ENCODE assay signal across 21 cellular contexts in genomic region chr7:34036972-34037792, GRCh38.
DNase-seq lines count a peak whose midpoint lies in the region; ATAC-seq, FAIRE-seq and TF ChIP-seq lines count a peak whose summit lies in the region.
"Had no signal": no experiment of that assay in that cellular context is flagged by ENCODE, and none has a peak within 500 bp of the region (broad histone marks: within the 10 kb centered on the region; RNA-seq: fewer than 3 reads in every experiment).

No MANE protein-coding gene starts in this region.

- no peak overlapping the region for H2AK5ac ChIP-seq in H9 (ENCODE audit: insufficient read length, low read length)

- no peak overlapping the region for H2BK15ac ChIP-seq in H9 (ENCODE audit: low read depth, low read length)

- H3K27ac ChIP-seq in cardiac muscle cell (peak overlapping the region; percentile 88), SK-N-MC (peak overlapping the region; percentile 79; the same call in 1 of the 2 replicates), ovary (no peak overlapping the region), H9 (ENCODE audit: insufficient read length, low read depth, low read length) (no peak overlapping the region)
- H3K27ac ChIP-seq: HL-60, KMS-11 had no signal

- 81 to 87% (median 85%) methylated on average over 10 of the region's 10 CpGs for WGBS in ovary, 3 donors
- WGBS in H9 (ENCODE audit: extremely low coverage, insufficient read length, low lambda C conversion rate) = no CpG with 5 or more reads among the region's 10 CpGs

- no peaks in the 10 kb centered on the region for H3K79me1 ChIP-seq in H9 (ENCODE audit: insufficient read depth, low read depth, low read length, poor library complexity, severe bottlenecking)

- H3K4me1 ChIP-seq in cardiac muscle cell (ENCODE audit: low read depth) = peaks cover 46% of the 10 kb centered on the region
- H3K4me1 ChIP-seq in mucosa of stomach (ENCODE audit: control insufficient read depth, insufficient read depth, low read length) = peaks cover 33% of the 10 kb centered on the region
- no peaks in the 10 kb centered on the region for H3K4me1 ChIP-seq in ovary (ENCODE audit: insufficient read depth)
- no peaks in the 10 kb centered on the region; the same call in 1 of the 2 replicates for H3K4me1 ChIP-seq in H9 (ENCODE audit: insufficient read depth, low read length)

- H2AFZ ChIP-seq in H9 (ENCODE audit: low read length) = no peak overlapping the region

- TF ChIP-seq CTCF in cardiac muscle cell (IDR thresholded peaks at IDR 0.05; ENCODE audit: low read depth, low read length) (no peak), ovary (IDR thresholded peaks at IDR 0.05) (no peak), H9 (conservative IDR thresholded peaks at IDR 0.05) (no peak)

- no peak overlapping the region for H3K9ac ChIP-seq in SK-N-MC (ENCODE audit: insufficient read length)
- H3K9ac ChIP-seq in mucosa of stomach (ENCODE audit: low read length) = peak overlapping the region; percentile 24
- no peak overlapping the region for H3K9ac ChIP-seq in H9 (ENCODE audit: extremely low read depth, insufficient read length, low read length)
- H3K9ac ChIP-seq: KMS-11 had no signal

- H3K4me1 Mint-ChIP-seq in H9 = peaks cover 13% of the 10 kb centered on the region in 2 experiments
- H3K4me1 Mint-ChIP-seq: CD4-positive, CD25-positive, alpha-beta regulatory T cell had no signal

- H4K91ac ChIP-seq in H9 (ENCODE audit: insufficient read length, low read depth, low read length) = no peak overlapping the region

- H3K23me2 ChIP-seq in H9 (ENCODE audit: insufficient read length, low read depth, low read length, poor library complexity, severe bottlenecking) = no peaks in the 10 kb centered on the region

- H3K23ac ChIP-seq in H9 (ENCODE audit: insufficient read length, low read depth, low read length) = no peak overlapping the region

- no peaks in the 10 kb centered on the region for H3K9me3 Mint-ChIP-seq in H9

- H3K18ac ChIP-seq in H9 (ENCODE audit: insufficient read length, low read depth, low read length) = no peak overlapping the region

- no peak for TF ChIP-seq POLR2A in ovary (IDR thresholded peaks at IDR 0.05)

- no peak overlapping the region for H2BK12ac ChIP-seq in H9 (ENCODE audit: insufficient read length, low read depth, low read length)

- H3K9me3 ChIP-seq in cardiac muscle cell (ENCODE audit: low read depth) (no peaks in the 10 kb centered on the region), SK-N-MC (ENCODE audit: low read depth, low read length) (no peaks in the 10 kb centered on the region), mucosa of stomach (ENCODE audit: control insufficient read depth, low read length) (no peaks in the 10 kb centered on the region), ovary (no peaks in the 10 kb centered on the region), H9 (ENCODE audit: control insufficient read depth, low read depth, low read length) (no peaks in the 10 kb centered on the region)
- H3K9me3 ChIP-seq: Peyer's patch had no signal

- no peak overlapping the region for H3K4me3 Mint-ChIP-seq in H9
- H3K4me3 Mint-ChIP-seq: CD4-positive, CD25-positive, alpha-beta regulatory T cell had no signal

- no peaks in the 10 kb centered on the region for H3K27me3 ChIP-seq in cardiac muscle cell
- no peaks in the 10 kb centered on the region for H3K27me3 ChIP-seq in mucosa of stomach (ENCODE audit: control insufficient read depth, insufficient read depth, low read length)
- no peaks in the 10 kb centered on the region for H3K27me3 ChIP-seq in ovary
- no peaks in the 10 kb centered on the region for H3K27me3 ChIP-seq in H9 (ENCODE audit: insufficient read depth, low read length)
- H3K27me3 ChIP-seq: Peyer's patch had no signal

- no peak for FAIRE-seq in urothelium cell line (lab: Jason Lieb, UNC)
- FAIRE-seq: GM12892 had no signal

- DNase-seq in cardiac muscle cell (ENCODE audit: low read depth in 1 of 2, low spot score in 1 of 2) (no peak), Right ventricle myocardium inferior (ENCODE audit: missing footprints) (no peak), SK-N-MC (ENCODE audit: low read depth, low spot score) (no peak), ovary (no peak), H9 (no peak), urothelium cell line (ENCODE audit: low spot score) (no peak)
- DNase-seq: AML-193; CD4-positive, CD25-positive, alpha-beta regulatory T cell; DND-41; GDM1; MM.1S; NCI-H187 treated with DMSO at 0.1 percent for 48 hours; NCI-H2171; NCI-H510A; NCI-H82; SHP77 had no signal

- H2BK120ac ChIP-seq in H9 (ENCODE audit: low read depth, low read length, poor library complexity, severe bottlenecking) = no peak overlapping the region

- H3T11ph ChIP-seq in H9 (ENCODE audit: low read length) = no peak overlapping the region

- no peak overlapping the region for H3K14ac ChIP-seq in H9 (ENCODE audit: insufficient read depth, low read length)

- H4K8ac ChIP-seq in H9 (replicated peaks; ENCODE audit: insufficient read length, low read depth, low read length) = no peak overlapping the region

- no peak overlapping the region for H3K27ac Mint-ChIP-seq in H9
- H3K27ac Mint-ChIP-seq: CD4-positive, CD25-positive, alpha-beta regulatory T cell had no signal

- H4K5ac ChIP-seq in H9 (ENCODE audit: insufficient read length, low read depth, low read length) = no peak overlapping the region

- no peaks in the 10 kb centered on the region for H3K36me3 Mint-ChIP-seq in H9 (ENCODE audit: insufficient read depth in 1 of 3, low read depth in 3 of 3)
- H3K36me3 Mint-ChIP-seq: CD4-positive, CD25-positive, alpha-beta regulatory T cell had no signal

- H3K4me3 ChIP-seq in cardiac muscle cell = no peak overlapping the region
- H3K4me3 ChIP-seq in SK-N-MC = no peak overlapping the region
- peak overlapping the region; percentile 33 for H3K4me3 ChIP-seq in mucosa of stomach (ENCODE audit: low read length)
- no peak overlapping the region for H3K4me3 ChIP-seq in ovary

- intact Hi-C loops in Right ventricle myocardium inferior (cut with DNase I) = no loop called here
- intact Hi-C loops in ovary (cut with DNase I) = no loop called here

- no peak overlapping the region for H2BK20ac ChIP-seq in H9 (ENCODE audit: low read depth, low read length, poor library complexity, severe bottlenecking)

- H3K56ac ChIP-seq in H9 (ENCODE audit: insufficient read length, low read depth, low read length) = no peak overlapping the region

- TF ChIP-seq EP300 in ovary (IDR thresholded peaks at IDR 0.05) = no peak

- H2BK5ac ChIP-seq in H9 (ENCODE audit: insufficient read length, low read length) = no peak overlapping the region

- H3K79me2 ChIP-seq in H9 (ENCODE audit: insufficient read depth, low read length) = no peaks in the 10 kb centered on the region

- H3K4me2 ChIP-seq in H9 (ENCODE audit: insufficient read depth, insufficient read length, low read length) = no peak overlapping the region
- H3K4me2 ChIP-seq: KMS-11 had no signal

- H4K20me1 ChIP-seq in H9 (ENCODE audit: control insufficient read depth, insufficient read depth, insufficient read length) = no peaks in the 10 kb centered on the region

- ATAC-seq in Right ventricle myocardium inferior = no peak

- peaks cover 3% of the 10 kb centered on the region for H3K36me3 ChIP-seq in cardiac muscle cell
- no peaks in the 10 kb centered on the region for H3K36me3 ChIP-seq in SK-N-MC (ENCODE audit: insufficient read depth, low read length)
- H3K36me3 ChIP-seq in mucosa of stomach (ENCODE audit: control insufficient read depth, insufficient read depth, low read length) = no peaks in the 10 kb centered on the region
- H3K36me3 ChIP-seq in ovary = no peaks in the 10 kb centered on the region
- H3K36me3 ChIP-seq: Peyer's patch had no signal

- no peaks in the 10 kb centered on the region for H3K27me3 Mint-ChIP-seq in H9 (ENCODE audit: low read depth)

- H3K4ac ChIP-seq in H9 (ENCODE audit: low read depth, low read length) = no peak overlapping the region

Comparison
In these comparisons a context has a peak if more than half of its experiments do, and no peak if none do; other contexts are left out.
1. H3K27ac ChIP-seq: peak in cardiac muscle cell (single experiment) and SK-N-MC (single experiment); none in ovary (0 of 2) and H9 (single experiment).